Comparison of ENCODE assay signal across 8 cellular contexts in genomic region chr6:106997392-106998257, GRCh38. TPM values are rescaled to one million over a fixed set of nuclear protein-coding genes. Genes with fewer than 3 reads are reported as not detected.
DNase-seq lines count a peak whose midpoint lies in the region; ATAC-seq lines count a peak whose summit lies in the region.

No MANE protein-coding gene starts in this region.

- intact Hi-C loops in Right ventricle myocardium superior (cut with DNase I) (no loop called here), cardiac septum (cut with DNase I) (no loop called here)

- no peak for ATAC-seq in Right ventricle myocardium superior (ENCODE audit: poor library complexity)
- ATAC-seq in activated naive CD4-positive, alpha-beta T cell treated with anti-CD3 and anti-CD28 coated beads, Interleukin-2, amount 50 U/mL, for 72 hours, result peak; percentile 53 to 70

- H3K27ac Mint-ChIP-seq in activated naive CD4-positive, alpha-beta T cell treated with anti-CD3 and anti-CD28 coated beads, Interleukin-2, amount 50 U/mL, for 72 hours, result peak overlapping the region; percentile 30 to 40

- H3K9me3 Mint-ChIP-seq in activated naive CD4-positive, alpha-beta T cell treated with anti-CD3 and anti-CD28 coated beads, Interleukin-2, amount 50 U/mL, for 72 hours, result no peaks in the 10 kb centered on the region

- no peak overlapping the region for H3K27ac ChIP-seq in SJCRH30

- no peaks in the 10 kb centered on the region for H3K36me3 ChIP-seq in SJCRH30

- H3K4me1 ChIP-seq in SJCRH30, result no peaks in the 10 kb centered on the region

- H3K27me3 ChIP-seq in SJCRH30, result 0 out of 2 replicates have a peak, but pooled peaks cover 3% of the 10 kb centered on the region

- no peaks in the 10 kb centered on the region for H3K36me3 Mint-ChIP-seq in activated naive CD4-positive, alpha-beta T cell treated with anti-CD3 and anti-CD28 coated beads, Interleukin-2, amount 50 U/mL, for 72 hours

- peak; percentile 47 for DNase-seq in Right ventricle myocardium superior
- no peak for DNase-seq in cardiac septum (ENCODE audit: low spot score)
- peak; percentile 56 for DNase-seq in LHCN-M2 (ENCODE audit: low read depth)
- DNase-seq in SJCRH30, result peak; percentile 52 to 79
- DNase-seq in activated naive CD4-positive, alpha-beta T cell treated with anti-CD3 and anti-CD28 coated beads, Interleukin-2, amount 50 U/mL, for 72 hours (ENCODE audit: low spot score in 2 of 2), result peak in 1 of 2 donors; percentile 69
- peak; percentile 34 for DNase-seq in inferior parietal cortex (ENCODE audit: extremely low spot score)
- peak; percentile 17 for DNase-seq in stimulated activated CD4-positive, alpha-beta T cell treated with anti-CD3 and anti-CD28 coated beads, Interleukin-2, amount 100 ng/mL, for 4 hours (ENCODE audit: low read depth)
- no peak for DNase-seq in cerebellar nuclear complex (lab: John Stamatoyannopoulos, UW)

- H3K9me3 ChIP-seq in SJCRH30 (replicated peaks), result no peaks in the 10 kb centered on the region

- no peak overlapping the region for H3K4me3 ChIP-seq in SJCRH30

RNA-seq across cellular contexts. Expression of gene CD24, which starts 23.1 kb away (rescaled TPM):
- 0.75 TPM for total RNA-seq in Right ventricle myocardium superior
- total RNA-seq in cardiac septum, result 0.78 TPM
- total RNA-seq in LHCN-M2 (2014; rRNA removed), result 21.5 and 50.8 TPM in 2 replicates
- polyA plus RNA-seq in LHCN-M2 (2012), result 15.5 TPM
- 1.5 and 1.6 TPM in 2 replicates for total RNA-seq in SJCRH30 (2014; rRNA removed; shearing (Covaris generic))
- 1 to 10 TPM in 1 of 2 donors, under 1 TPM in 1; 0.89 to 1.9 TPM for total RNA-seq in activated naive CD4-positive, alpha-beta T cell treated with anti-CD3 and anti-CD28 coated beads, Interleukin-2, amount 50 U/mL, for 72 hours

RNA-seq across cellular contexts. Expression of gene MTRES1, which starts 30.4 kb away (rescaled TPM):
- total RNA-seq in Right ventricle myocardium superior (39.1 TPM), cardiac septum (32.2 TPM), LHCN-M2 (2014; rRNA removed) (15.0 and 15.8 TPM in 2 replicates)
- polyA plus RNA-seq in LHCN-M2 (2012), result 14.4 TPM
- 20.5 and 21.0 TPM in 2 replicates for total RNA-seq in SJCRH30 (2014; rRNA removed; shearing (Covaris generic))
- total RNA-seq in activated naive CD4-positive, alpha-beta T cell treated with anti-CD3 and anti-CD28 coated beads, Interleukin-2, amount 50 U/mL, for 72 hours, result 10 to 100 TPM; 10.2 to 23.0 TPM

Comparison
In these comparisons a context has a peak if more than half of its experiments do, and no peak if none do; other contexts are left out.
1. DNase-seq: peak in Right ventricle myocardium superior (single experiment), LHCN-M2 (single experiment), SJCRH30 (2 of 2), inferior parietal cortex (single experiment) and stimulated activated CD4-positive, alpha-beta T cell treated with anti-CD3 and anti-CD28 coated beads, Interleukin-2, amount 100 ng/mL, for 4 hours (single experiment); none in cardiac septum (single experiment) and cerebellar nuclear complex (0 of 2).